In genomic region chr1:91523462-91523861, GRCh38 we compare ENCODE assay signal across 9 cellular contexts. TPM values are rescaled to one million over a fixed set of nuclear protein-coding genes. Genes with fewer than 3 reads are reported as not detected.
DNase-seq lines count a peak whose midpoint lies in the region; ATAC-seq, FAIRE-seq and TF ChIP-seq lines count a peak whose summit lies in the region.
"Had no signal": no experiment of that assay in that cellular context is flagged by ENCODE, and none has a peak within 500 bp of the region (broad histone marks: within the 10 kb centered on the region; RNA-seq: fewer than 3 reads in every experiment).

No MANE protein-coding gene starts in this region.

- no peaks in the 10 kb centered on the region for H3K27me3 ChIP-seq in osteoblast (ENCODE audit: insufficient read depth, low read length)
- H3K27me3 ChIP-seq: SJSA1 had no signal

- TF ChIP-seq CTCF in A549 (IDR thresholded peaks at IDR 0.05) (no peak), RWPE1 (conservative IDR thresholded peaks at IDR 0.05; ENCODE audit: low read depth) (no peak), osteoblast (IDR thresholded peaks at IDR 0.05; ENCODE audit: extremely low read depth, low read depth, low read length) (no peak)

- ATAC-seq in A549 (no peak; a peak in 1 of 6 replicates), GM19043 (IDR thresholded peaks at IDR 0.05; ENCODE audit: low read depth, unreplicated experiment) (peak; percentile 97), HG03025 (IDR thresholded peaks at IDR 0.05; ENCODE audit: low FRiP score, unreplicated experiment) (peak; percentile 96)

- peak overlapping the region; percentile 30 for H3K27ac Mint-ChIP-seq in activated naive CD8-positive, alpha-beta T cell

- POLR2A ChIA-PET in A549 (lab: Yijun Ruan, JAX) (no interaction called here), RWPE1 (lab: Yijun Ruan, JAX; ENCODE audit: low non-redundant PET) (no interaction called here)

- no peaks in the 10 kb centered on the region for H3K9me3 Mint-ChIP-seq in activated naive CD8-positive, alpha-beta T cell (ENCODE audit: low read depth)

- H3K4me1 Mint-ChIP-seq in activated naive CD8-positive, alpha-beta T cell (ENCODE audit: low read depth), result peaks cover 29% of the 10 kb centered on the region

- H2AFZ ChIP-seq in osteoblast (ENCODE audit: low read length), result no peak overlapping the region

- no peaks in the 10 kb centered on the region for H3K79me2 ChIP-seq in osteoblast (ENCODE audit: insufficient read depth, low read length)

- DNase-seq in A549 (ENCODE audit: low read depth in 1 of 2, low spot score in 1 of 2) (peak in 1 of 2 experiments; percentile 28), RKO (ENCODE audit: low spot score) (no peak), RWPE1 (ENCODE audit: low spot score) (no peak), amniotic stem cell (lab: John Stamatoyannopoulos, UW) (no peak), osteoblast (ENCODE audit: insufficient read length, low spot score, missing footprints) (no peak)

- H3K36me3 ChIP-seq in osteoblast (ENCODE audit: insufficient read depth, low read length), result no peaks in the 10 kb centered on the region
- H3K36me3 ChIP-seq: SJSA1 had no signal

- H3K9me3 ChIP-seq in A549 (no peaks in the 10 kb centered on the region), osteoblast (ENCODE audit: low read depth, low read length) (no peaks in the 10 kb centered on the region)
- H3K9me3 ChIP-seq: SJSA1 had no signal

- H3K27ac ChIP-seq in A549 (no peak overlapping the region), RWPE1 (no peak overlapping the region), osteoblast (ENCODE audit: low read depth, low read length) (no peak overlapping the region)
- H3K27ac ChIP-seq: SJSA1 had no signal

- CTCF ChIA-PET in A549 (lab: Yijun Ruan, JAX) (interaction anchor here (0.5 to 1.1 kb wide), 2 partner anchors 9 to 21 kb away, joined by 3 read pairs; no protein-coding TSS in a partner anchor), RWPE1 (lab: Yijun Ruan, JAX) (interaction anchor here (1.2 kb wide), 1 partner anchor 405 kb away, joined by 3 read pairs; no protein-coding TSS in a partner anchor)

- TF ChIP-seq EP300 in A549 (IDR thresholded peaks at IDR 0.05), result no peak

- FAIRE-seq in A549 (lab: Jason Lieb, UNC), result no peak

- H3K4me3 ChIP-seq in A549 (no peak overlapping the region), osteoblast (ENCODE audit: insufficient read depth, low read length) (no peak overlapping the region)
- H3K4me3 ChIP-seq: SJSA1 had no signal

- H3K4me3 Mint-ChIP-seq in activated naive CD8-positive, alpha-beta T cell, result no peak overlapping the region

- TF ChIP-seq RAD21 in A549 (conservative IDR thresholded peaks at IDR 0.05 in 1 of 2, IDR thresholded peaks at IDR 0.05 in 1 of 2), result no peak

- 35% methylated on average over 1 of the region's 1 CpG for WGBS in A549 (ENCODE audit: missing lambda C conversion rate)

- H4K20me1 ChIP-seq in osteoblast (ENCODE audit: insufficient read depth, low read length), result no peaks in the 10 kb centered on the region

- 0 out of 3 replicates have a peak overlapping the region, but pooled peaks have one; percentile 6 for H3K4me2 ChIP-seq in A549
- no peak overlapping the region for H3K4me2 ChIP-seq in osteoblast (ENCODE audit: insufficient read depth, low read length)

- peaks cover 12% of the 10 kb centered on the region for H3K36me3 Mint-ChIP-seq in activated naive CD8-positive, alpha-beta T cell

- H3K4me1 ChIP-seq in A549, result peaks cover 11% of the 10 kb centered on the region; the same call in 2 of the 3 replicates
- no peaks in the 10 kb centered on the region for H3K4me1 ChIP-seq in osteoblast (ENCODE audit: insufficient read depth, low read length)

- no peak for TF ChIP-seq POLR2A in A549 (IDR thresholded peaks at IDR 0.05; ENCODE audit: low read length)

- no peaks in the 10 kb centered on the region for H3K27me3 Mint-ChIP-seq in activated naive CD8-positive, alpha-beta T cell

TF ChIP-seq in A549, 52 proteins besides CTCF, POLR2A, EP300 and RAD21:
- TF ChIP-seq MYC (IDR thresholded peaks at IDR 0.05; ENCODE audit: borderline replicate concordance, low read length) (no peak), NR3C1 (IDR thresholded peaks at IDR 0.05) (no peak), HEYL (CRISPR knock-in tag; IDR thresholded peaks at IDR 0.05) (no peak), ELK1 (IDR thresholded peaks at IDR 0.05; ENCODE audit: low read depth, low read length) (no peak), JUN (IDR thresholded peaks at IDR 0.05) (no peak), BHLHE40 (IDR thresholded peaks at IDR 0.05; ENCODE audit: low read depth, low read length) (no peak), ATOH8 (CRISPR knock-in tag; IDR thresholded peaks at IDR 0.05; ENCODE audit: low read depth) (no peak), USF2 (IDR thresholded peaks at IDR 0.05) (no peak), HOXB5 (CRISPR knock-in tag; IDR thresholded peaks at IDR 0.05) (no peak), CEBPB (IDR thresholded peaks at IDR 0.05) (no peak), TP53 (CRISPR knock-in tag; IDR thresholded peaks at IDR 0.05) (no peak), E2F6 (IDR thresholded peaks at IDR 0.05; ENCODE audit: borderline replicate concordance, low read depth) (no peak), BCL3 (IDR thresholded peaks at IDR 0.05) (no peak), KDM5A (IDR thresholded peaks at IDR 0.05) (no peak), FOSL2 (IDR thresholded peaks at IDR 0.05) (no peak), FOSL2 (CRISPR knock-in tag; IDR thresholded peaks at IDR 0.05) (no peak)

RNA-seq across cellular contexts. Expression of gene CDC7, which starts 22.8 kb away (rescaled TPM):
- 11.7 and 16.8 TPM in 2 replicates for polyA plus RNA-seq in A549 (2011; rRNA removed)
- polyA plus RNA-seq in A549 (2012; cell fraction: cytosol; rRNA removed), result 4.1 and 4.2 TPM in 2 replicates
- polyA plus RNA-seq in A549 (2012; cell fraction: nucleus; rRNA removed), result 3.1 and 3.6 TPM in 2 replicates
- 9.4 to 10.1 TPM (median 9.6 TPM) in 3 replicates for polyA plus RNA-seq in A549 (2017; fragmentation: RNase III; extraction: RNeasy Plus Mini Kit Qiagen cat#74134 plus additional on column Dnase treatment)
- 2.4 and 3.4 TPM in 2 replicates for polyA minus RNA-seq in A549 (2011; rRNA and poly(A)+ RNA removed)
- total RNA-seq in osteoblast, result 2.9 and 3.3 TPM in 2 replicates

Comparison
In these comparisons a context has a peak if more than half of its experiments do, and no peak if none do; other contexts are left out.
1. ATAC-seq: peak in GM19043 (single experiment) and HG03025 (single experiment); none in A549 (0 of 2).